ENCODE assay signal across 18 cellular contexts in the genomic region with DNA sequence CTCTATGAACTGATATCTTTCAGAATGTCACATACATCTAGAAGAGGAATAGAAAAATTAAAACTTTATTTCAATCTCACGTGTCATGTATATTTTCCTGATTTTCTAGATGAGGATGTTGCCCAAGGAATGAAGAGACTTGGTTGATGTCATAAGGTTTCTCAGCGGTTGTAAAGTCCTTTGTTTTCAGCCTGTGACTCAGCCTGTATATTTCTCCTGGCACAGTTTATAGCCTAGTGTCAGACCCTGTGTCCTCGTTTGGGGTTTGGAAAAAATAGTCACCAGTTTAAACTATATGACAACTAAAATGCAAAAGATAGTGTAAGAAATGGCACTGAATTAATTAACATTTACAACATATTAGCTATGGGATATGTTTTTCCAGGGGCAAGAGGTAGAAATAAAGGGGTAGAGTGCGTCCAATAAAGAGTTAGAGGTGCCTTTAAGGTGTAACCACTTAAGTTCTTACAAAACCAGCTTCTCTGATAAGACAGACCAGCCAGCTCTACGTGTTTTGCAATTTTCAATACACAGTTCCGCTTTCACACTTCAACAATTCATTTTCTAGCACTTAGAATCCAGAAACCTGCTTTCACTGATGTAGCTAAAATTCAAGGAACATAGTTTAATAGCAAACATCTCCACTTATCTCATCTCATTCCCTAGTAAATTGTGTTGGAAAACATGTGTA.
DNase-seq lines count a peak whose midpoint lies in the region; ATAC-seq, FAIRE-seq and TF ChIP-seq lines count a peak whose summit lies in the region.
"Had no signal": no experiment of that assay in that cellular context is flagged by ENCODE, and none has a peak within 500 bp of the region (broad histone marks: within the 10 kb centered on the region; RNA-seq: fewer than 3 reads in every experiment).

No MANE protein-coding gene starts in this region.

- H3K27ac ChIP-seq in RWPE1 (no peak overlapping the region), adrenal gland (no peak overlapping the region)
- H3K27ac ChIP-seq: SJSA1, stomach, VCaP had no signal

- no peak overlapping the region for H3K4me3 ChIP-seq in fibroblast of pulmonary artery (replicated peaks; ENCODE audit: low read depth, low read length)
- no peak overlapping the region for H3K4me3 ChIP-seq in adrenal gland
- H3K4me3 ChIP-seq: SJSA1, stomach had no signal

- TF ChIP-seq CTCF in RWPE1 (conservative IDR thresholded peaks at IDR 0.05; ENCODE audit: low read depth) (no peak), fibroblast of pulmonary artery (IDR thresholded peaks at IDR 0.05; ENCODE audit: low read length, missing control alignments) (no peak), adrenal gland (IDR thresholded peaks at IDR 0.05) (no peak)

- intact Hi-C loops in adrenal gland (cut with DNase I): no loop called here

- WGBS in adrenal gland, 4 donors: 71 to 79% (median 75%) methylated on average over 6 of the region's 6 CpGs

- POLR2A ChIA-PET in RWPE1 (lab: Yijun Ruan, JAX; ENCODE audit: low non-redundant PET): no interaction called here

- FAIRE-seq in GM12892 (lab: Jason Lieb, UNC): peak; percentile 95

- H3K4me1 ChIP-seq in adrenal gland (replicated peaks in 1 of 2): no peaks in the 10 kb centered on the region
- H3K4me1 ChIP-seq: SJSA1, stomach had no signal

- TF ChIP-seq POLR2A in GM12892 (IDR thresholded peaks at IDR 0.05; ENCODE audit: low read depth, low read length) (no peak), adrenal gland (IDR thresholded peaks at IDR 0.05) (no peak)

- no peaks in the 10 kb centered on the region for H3K36me3 ChIP-seq in adrenal gland (replicated peaks in 1 of 2)
- H3K36me3 ChIP-seq: SJSA1, stomach had no signal

- no peaks in the 10 kb centered on the region for H3K9me3 ChIP-seq in adrenal gland (replicated peaks in 1 of 3)
- H3K9me3 ChIP-seq: SJSA1, stomach had no signal

- ATAC-seq in HG03469 (IDR thresholded peaks at IDR 0.05; ENCODE audit: unreplicated experiment) (peak; percentile 41), GM19455 (IDR thresholded peaks at IDR 0.05; ENCODE audit: unreplicated experiment) (no peak), GM18909 (IDR thresholded peaks at IDR 0.05; ENCODE audit: poor library complexity, unreplicated experiment) (no peak)
- ATAC-seq: naive thymus-derived CD8-positive, alpha-beta T cell had no signal

- H3K27me3 ChIP-seq in adrenal gland: no peaks in the 10 kb centered on the region
- H3K27me3 ChIP-seq: SJSA1, stomach had no signal

- DNase-seq in GM12892 (ENCODE audit: insufficient read length) (no peak), RWPE1 (ENCODE audit: low spot score) (peak; percentile 53), fibroblast of pulmonary artery (ENCODE audit: low read depth) (peak; percentile 76), activated T-cell treated with anti-CD3 and anti-CD28 coated beads for 4 hours (no peak), adrenal gland (no peak)
- DNase-seq: activated naive CD8-positive, alpha-beta T cell treated with anti-CD3 and anti-CD28 coated beads for 36 hours; EL; kidney glomerular epithelial cell; naive thymus-derived CD8-positive, alpha-beta T cell; NCI-H1092; NCI-H446; stimulated activated CD4-positive, alpha-beta T cell treated with anti-CD3 and anti-CD28 coated beads, Interleukin-4, amount 100 ng/mL, for 4 hours; stomach had no signal

- CTCF ChIA-PET in RWPE1 (lab: Yijun Ruan, JAX): no interaction called here

Comparison
In these comparisons a context has a peak if more than half of its experiments do, and no peak if none do; other contexts are left out.
1. DNase-seq: peak in RWPE1 (single experiment) and fibroblast of pulmonary artery (single experiment); none in GM12892 (single experiment), activated T-cell treated with anti-CD3 and anti-CD28 coated beads for 4 hours (single experiment) and adrenal gland (0 of 7).